In genomic region chr4:86098691-86099090, GRCh38 we compare ENCODE assay signal across 23 cellular contexts.
"Had no signal": no experiment of that assay in that cellular context is flagged by ENCODE, and none has a peak within 500 bp of the region (broad histone marks: within the 10 kb centered on the region; RNA-seq: fewer than 3 reads in every experiment).

No MANE protein-coding gene starts in this region.

- H3K4me2 ChIP-seq: neural progenitor cell had no signal

- DNase-seq: dermis blood vessel endothelial cell; esophagus squamous epithelium; foreskin fibroblast; kidney; left colon; left ventricle myocardium superior; mesenchymal stem cell; midbrain; nucleus accumbens; pancreas; right cardiac atrium; small intestine; stimulated activated CD4-positive, alpha-beta T cell treated with anti-CD3 and anti-CD28 coated beads, Interleukin-2, amount 100 ng/mL, for 48 hours; stimulated activated naive CD4-positive, alpha-beta T cell treated with Interleukin-2 at 50 U/mL for 16 hours; thyroid gland; upper lobe of left lung had no signal

- H3K4me3 ChIP-seq: esophagus squamous epithelium, gastroesophageal sphincter, lung, neural progenitor cell, pancreas, suprapubic skin, thyroid gland, upper lobe of left lung, vagina had no signal

- H3K27ac ChIP-seq: esophagus squamous epithelium, gastroesophageal sphincter, neural progenitor cell, pancreas, suprapubic skin, thyroid gland, upper lobe of left lung, vagina had no signal

- H3K27me3 ChIP-seq: esophagus squamous epithelium, gastroesophageal sphincter, neural progenitor cell, pancreas, suprapubic skin, thyroid gland, upper lobe of left lung, vagina had no signal

- H3K9me3 ChIP-seq: esophagus squamous epithelium, gastroesophageal sphincter, pancreas, suprapubic skin, thyroid gland, upper lobe of left lung, vagina had no signal

- H3K4me1 ChIP-seq: esophagus squamous epithelium, gastroesophageal sphincter, neural progenitor cell, pancreas, suprapubic skin, thyroid gland, upper lobe of left lung, vagina had no signal

- H3K36me3 Mint-ChIP-seq: natural killer cell treated with Interleukin-12 subunit alpha and Interleukin-12 subunit beta and Interleukin-15 and Interleukin-18, amount 100 ng/mL, for 72 hours had no signal

- H3K9ac ChIP-seq: neural progenitor cell had no signal

- H3K36me3 ChIP-seq: esophagus squamous epithelium, gastroesophageal sphincter, pancreas, suprapubic skin, thyroid gland, upper lobe of left lung had no signal

- H3K27ac Mint-ChIP-seq: natural killer cell treated with Interleukin-12 subunit alpha and Interleukin-12 subunit beta and Interleukin-15 and Interleukin-18, amount 100 ng/mL, for 72 hours; neural progenitor cell; progenitor cell of endocrine pancreas had no signal

- H3K27me3 Mint-ChIP-seq: natural killer cell treated with Interleukin-12 subunit alpha and Interleukin-12 subunit beta and Interleukin-15 and Interleukin-18, amount 100 ng/mL, for 72 hours; progenitor cell of endocrine pancreas had no signal

- ATAC-seq: gastroesophageal sphincter; left colon; left ventricle myocardium superior; natural killer cell treated with Interleukin-12 subunit alpha and Interleukin-12 subunit beta and Interleukin-15 and Interleukin-18, amount 100 ng/mL, for 72 hours; pancreas; right cardiac atrium had no signal

- H3K4me1 Mint-ChIP-seq: neural progenitor cell had no signal

- H3K4me3 Mint-ChIP-seq: natural killer cell treated with Interleukin-12 subunit alpha and Interleukin-12 subunit beta and Interleukin-15 and Interleukin-18, amount 100 ng/mL, for 72 hours; neural progenitor cell had no signal

- H3K9me3 Mint-ChIP-seq: neural progenitor cell had no signal

- FAIRE-seq: kidney, pancreas, small intestine had no signal

- H2AFZ ChIP-seq: neural progenitor cell had no signal
